Comparison of ENCODE assay signal across 16 cellular contexts in genomic region chr2:146003337-146003736, GRCh38.
DNase-seq lines count a peak whose midpoint lies in the region; ATAC-seq, FAIRE-seq and TF ChIP-seq lines count a peak whose summit lies in the region.
"Had no signal": no experiment of that assay in that cellular context is flagged by ENCODE, and none has a peak within 500 bp of the region (broad histone marks: within the 10 kb centered on the region; RNA-seq: fewer than 3 reads in every experiment).

No MANE protein-coding gene starts in this region.

- H2BK15ac ChIP-seq in mesendoderm (replicated peaks; ENCODE audit: low read depth) = no peak overlapping the region

- no peak overlapping the region for H4K5ac ChIP-seq in mesendoderm (ENCODE audit: low read length)

- H3K4ac ChIP-seq in mesendoderm (ENCODE audit: low read depth, low read length) = no peak overlapping the region

- no peak for TF ChIP-seq RAD21 in HepG2 (CRISPR knock-in tag; IDR thresholded peaks at IDR 0.05)

- H2AFZ ChIP-seq in HepG2 (ENCODE audit: low read length) = no peak overlapping the region

- H3K36me3 ChIP-seq in HepG2 (replicated peaks in 1 of 2; ENCODE audit: control insufficient read depth in 1 of 2, insufficient read depth in 2 of 2, low read length in 2 of 2) (no peaks in the 10 kb centered on the region), right lobe of liver (no peaks in the 10 kb centered on the region), mesendoderm (ENCODE audit: control insufficient read depth, insufficient read depth, low read length) (no peaks in the 10 kb centered on the region)

- no peak overlapping the region for H3K9ac ChIP-seq in HepG2 (ENCODE audit: insufficient read depth, low read depth, low read length)
- H3K9ac ChIP-seq in mesendoderm (ENCODE audit: low read length) = no peak overlapping the region

- H3K27ac ChIP-seq in HepG2 (ENCODE audit: extremely low read length, insufficient read depth, low read length) (no peak overlapping the region), right lobe of liver (no peak overlapping the region), mesendoderm (ENCODE audit: low read depth, low read length) (no peak overlapping the region)
- H3K27ac ChIP-seq: 22Rv1 had no signal

- TF ChIP-seq EP300 in HepG2 (IDR thresholded peaks at IDR 0.05; ENCODE audit: low read depth in 2 of 2, low read length in 2 of 2) = no peak
- no peak for TF ChIP-seq EP300 in HepG2 (CRISPR knock-in tag; IDR thresholded peaks at IDR 0.05; ENCODE audit: borderline replicate concordance)

- no peak overlapping the region for H2AK5ac ChIP-seq in mesendoderm (ENCODE audit: low read length)

- in situ Hi-C loops in HepG2 (cut with HindIII; ENCODE audit: extremely low pct_ligation_motif_present, low pct_unique_long_range_greater_than_20kb) = no loop called here

- H2BK5ac ChIP-seq in mesendoderm (ENCODE audit: low read length) = no peak overlapping the region

- DNase-seq in HepG2 (ENCODE audit: low spot score) (no peak), right lobe of liver (no peak), SK-N-DZ (ENCODE audit: low spot score) (peak; percentile 1), mesendoderm (peak; percentile 1), CD1c-positive myeloid dendritic cell (ENCODE audit: extremely low spot score) (no peak)
- no peak for DNase-seq in activated CD4-positive, alpha-beta T cell treated with anti-CD3 and anti-CD28 coated beads for 1 hour
- no peak for DNase-seq in activated CD8-positive, alpha-beta memory T cell treated with anti-CD3 and anti-CD28 coated beads, Interleukin-2, amount 50 U/mL, for 48 hours
- DNase-seq: Caco-2; CD8-positive, alpha-beta memory T cell; DND-41; GDM1; HCEC 1CT had no signal

- intact Hi-C loops in HepG2 (cut with micrococcal nuclease; ENCODE audit: unreplicated experiment) = no loop called here
- intact Hi-C loops in right lobe of liver (cut with DNase I) = no loop called here

- H3K18ac ChIP-seq in mesendoderm (ENCODE audit: low read length) = no peak overlapping the region

- CTCF ChIA-PET in HepG2 (lab: Yijun Ruan, JAX; ENCODE audit: low intra/inter-chr PET ratio, low total read pairs) = no interaction called here

- no peak for FAIRE-seq in HepG2 (lab: Jason Lieb, UNC)
- FAIRE-seq: GM12892, HTR-8/SVneo had no signal

- H4K20me1 ChIP-seq in HepG2 (ENCODE audit: insufficient read depth, low read length) = no peaks in the 10 kb centered on the region

- no peaks in the 10 kb centered on the region for H3K79me1 ChIP-seq in mesendoderm (ENCODE audit: low read length)

- H3K4me2 ChIP-seq in HepG2 (ENCODE audit: low read depth, low read length) (no peak overlapping the region), mesendoderm (ENCODE audit: low read length) (no peak overlapping the region)

- TF ChIP-seq POLR2A in HepG2 (IDR thresholded peaks at IDR 0.05; ENCODE audit: insufficient read depth in 1 of 2, low read depth in 2 of 2, low read length in 2 of 2) (no peak), right lobe of liver (IDR thresholded peaks at IDR 0.05) (no peak)

- H3K79me2 ChIP-seq in HepG2 (ENCODE audit: insufficient read depth, low read length) (no peaks in the 10 kb centered on the region), mesendoderm (ENCODE audit: control insufficient read depth, insufficient read depth, low read length) (no peaks in the 10 kb centered on the region)

- H3K56ac ChIP-seq in mesendoderm (ENCODE audit: low read length) = no peak overlapping the region

- TF ChIP-seq CTCF in HepG2 (CRISPR knock-in tag; IDR thresholded peaks at IDR 0.05) = no peak
- no peak for TF ChIP-seq CTCF in right lobe of liver (IDR thresholded peaks at IDR 0.05)

- ATAC-seq in HepG2 = peak; percentile 38; the same call in 2 of the 3 replicates
- ATAC-seq in right lobe of liver = no peak
- ATAC-seq in GM19328 (IDR thresholded peaks at IDR 0.05; ENCODE audit: unreplicated experiment) = no peak

- no peak overlapping the region for H3K23ac ChIP-seq in mesendoderm (ENCODE audit: low read length)

- no TSS peak for BruUV-seq in HepG2 (replicated peaks; lab: Mats Ljungman, UMichigan)

- POLR2A ChIA-PET in HepG2 (lab: Yijun Ruan, JAX) = no interaction called here

- no peaks in the 10 kb centered on the region for H3K9me3 ChIP-seq in HepG2 (ENCODE audit: low read length)
- no peaks in the 10 kb centered on the region for H3K9me3 ChIP-seq in right lobe of liver
- H3K9me3 ChIP-seq: Caco-2 had no signal

- H4K8ac ChIP-seq in mesendoderm (ENCODE audit: low read depth, low read length) = no peak overlapping the region

- 56% methylated on average over 4 of the region's 4 CpGs for WGBS in HepG2 (ENCODE audit: low lambda C conversion rate)
- 85% methylated on average over 4 of the region's 4 CpGs for WGBS in right lobe of liver (ENCODE audit: insufficient coverage, low coverage, low lambda C conversion rate, missing lambda C conversion rate)
- no CpG with 5 or more reads among the region's 4 CpGs for WGBS in mesendoderm (ENCODE audit: extremely low coverage, insufficient coverage, low lambda C conversion rate)

- H3K4me1 ChIP-seq in HepG2 (ENCODE audit: insufficient read depth, low read length) (no peaks in the 10 kb centered on the region), right lobe of liver (no peaks in the 10 kb centered on the region), mesendoderm (ENCODE audit: control insufficient read depth, low read depth, low read length) (no peaks in the 10 kb centered on the region)
- H3K4me1 ChIP-seq: Caco-2 had no signal

- H3K27me3 ChIP-seq in HepG2 (ENCODE audit: control insufficient read depth in 1 of 2, insufficient read depth in 2 of 2, low read length in 2 of 2) (no peaks in the 10 kb centered on the region), right lobe of liver (no peaks in the 10 kb centered on the region), mesendoderm (ENCODE audit: insufficient read depth, low read length, poor library complexity) (no peaks in the 10 kb centered on the region)

- H3K4me3 ChIP-seq in HepG2 (replicated peaks in 1 of 3; ENCODE audit: insufficient read depth in 1 of 3, low read depth in 2 of 3, low read length in 3 of 3) (no peak overlapping the region), right lobe of liver (no peak overlapping the region), mesendoderm (ENCODE audit: low read length) (no peak overlapping the region)

- no peak overlapping the region for H2BK120ac ChIP-seq in mesendoderm (ENCODE audit: low read depth, low read length)

TF ChIP-seq in HepG2, 621 proteins besides CTCF, POLR2A, EP300 and RAD21:
- TF ChIP-seq GABPA (IDR thresholded peaks at IDR 0.05; ENCODE audit: low read depth, low read length) (no peak), GABPA (CRISPR knock-in tag; IDR thresholded peaks at IDR 0.05; ENCODE audit: low read depth) (peak; percentile 36; the same call in 1 of the 2 replicates), GRHL1 (CRISPR knock-in tag; conservative IDR thresholded peaks at IDR 0.05) (no peak), ARNTL (CRISPR knock-in tag; IDR thresholded peaks at IDR 0.05) (no peak), RNF219 (CRISPR knock-in tag; IDR thresholded peaks at IDR 0.05) (no peak), ZKSCAN8 (CRISPR knock-in tag; IDR thresholded peaks at IDR 0.05; ENCODE audit: borderline replicate concordance) (no peak), ZBTB7B (CRISPR knock-in tag; IDR thresholded peaks at IDR 0.05) (no peak), ZNF17 (CRISPR knock-in tag; IDR thresholded peaks at IDR 0.05) (no peak)

Comparison
In these comparisons a context has a peak if more than half of its experiments do, and no peak if none do; other contexts are left out.
1. DNase-seq: peak in SK-N-DZ (single experiment) and mesendoderm (single experiment); none in HepG2 (single experiment), right lobe of liver (0 of 3), activated CD4-positive, alpha-beta T cell treated with anti-CD3 and anti-CD28 coated beads for 1 hour (single experiment), CD1c-positive myeloid dendritic cell (single experiment) and activated CD8-positive, alpha-beta memory T cell treated with anti-CD3 and anti-CD28 coated beads, Interleukin-2, amount 50 U/mL, for 48 hours (single experiment).